ENCODE assay signal across 1 cellular context in genomic region chr2:238987352-238987981, GRCh38.
TF ChIP-seq lines count a peak whose summit lies in the region.

No MANE protein-coding gene starts in this region.

TF ChIP-seq in GM23338, 12 proteins besides CTCF, POLR2A, EP300 and RAD21 (continued from another document):
- no peak for TF ChIP-seq ZNF462 (CRISPR knock-in tag; IDR thresholded peaks at IDR 0.05)
